Comparison of ENCODE assay signal across 1 cellular context in genomic region chr1:9908846-9909221, GRCh38.
TF ChIP-seq lines count a peak whose summit lies in the region.

No MANE protein-coding gene starts in this region.

TF ChIP-seq in GM12878, 131 proteins besides CTCF, POLR2A, EP300 and RAD21:
- no peak for TF ChIP-seq DPF2 (IDR thresholded peaks at IDR 0.05)
- no peak for TF ChIP-seq MXI1 (IDR thresholded peaks at IDR 0.05; ENCODE audit: low read depth, low read length)
- TF ChIP-seq SMAD5 (IDR thresholded peaks at IDR 0.05; ENCODE audit: low read depth): no peak
- no peak for TF ChIP-seq SMAD1 (IDR thresholded peaks at IDR 0.05; ENCODE audit: low read depth, partially characterized antibody)
- no peak for TF ChIP-seq CEBPB (IDR thresholded peaks at IDR 0.05; ENCODE audit: borderline replicate concordance in 1 of 2, low read depth in 2 of 2, low read length in 2 of 2)
- TF ChIP-seq ZNF274 (IDR thresholded peaks at IDR 0.05; ENCODE audit: insufficient read depth, insufficient read length): no peak
- no peak for TF ChIP-seq ZNF384 (IDR thresholded peaks at IDR 0.05; ENCODE audit: borderline replicate concordance, low read depth, low read length)
- TF ChIP-seq, protein P1, sequence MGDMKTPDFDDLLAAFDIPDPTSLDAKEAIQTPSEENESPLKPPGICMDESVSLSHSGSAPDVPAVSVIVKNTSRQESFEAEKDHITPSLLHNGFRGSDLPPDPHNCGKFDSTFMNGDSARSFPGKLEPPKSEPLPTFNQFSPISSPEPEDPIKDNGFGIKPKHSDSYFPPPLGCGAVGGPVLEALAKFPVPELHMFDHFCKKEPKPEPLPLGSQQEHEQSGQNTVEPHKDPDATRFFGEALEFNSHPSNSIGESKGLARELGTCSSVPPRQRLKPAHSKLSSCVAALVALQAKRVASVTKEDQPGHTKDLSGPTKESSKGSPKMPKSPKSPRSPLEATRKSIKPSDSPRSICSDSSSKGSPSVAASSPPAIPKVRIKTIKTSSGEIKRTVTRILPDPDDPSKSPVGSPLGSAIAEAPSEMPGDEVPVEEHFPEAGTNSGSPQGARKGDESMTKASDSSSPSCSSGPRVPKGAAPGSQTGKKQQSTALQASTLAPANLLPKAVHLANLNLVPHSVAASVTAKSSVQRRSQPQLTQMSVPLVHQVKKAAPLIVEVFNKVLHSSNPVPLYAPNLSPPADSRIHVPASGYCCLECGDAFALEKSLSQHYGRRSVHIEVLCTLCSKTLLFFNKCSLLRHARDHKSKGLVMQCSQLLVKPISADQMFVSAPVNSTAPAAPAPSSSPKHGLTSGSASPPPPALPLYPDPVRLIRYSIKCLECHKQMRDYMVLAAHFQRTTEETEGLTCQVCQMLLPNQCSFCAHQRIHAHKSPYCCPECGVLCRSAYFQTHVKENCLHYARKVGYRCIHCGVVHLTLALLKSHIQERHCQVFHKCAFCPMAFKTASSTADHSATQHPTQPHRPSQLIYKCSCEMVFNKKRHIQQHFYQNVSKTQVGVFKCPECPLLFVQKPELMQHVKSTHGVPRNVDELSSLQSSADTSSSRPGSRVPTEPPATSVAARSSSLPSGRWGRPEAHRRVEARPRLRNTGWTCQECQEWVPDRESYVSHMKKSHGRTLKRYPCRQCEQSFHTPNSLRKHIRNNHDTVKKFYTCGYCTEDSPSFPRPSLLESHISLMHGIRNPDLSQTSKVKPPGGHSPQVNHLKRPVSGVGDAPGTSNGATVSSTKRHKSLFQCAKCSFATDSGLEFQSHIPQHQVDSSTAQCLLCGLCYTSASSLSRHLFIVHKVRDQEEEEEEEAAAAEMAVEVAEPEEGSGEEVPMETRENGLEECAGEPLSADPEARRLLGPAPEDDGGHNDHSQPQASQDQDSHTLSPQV (IDR thresholded peaks at IDR 0.05): no peak
- TF ChIP-seq ZZZ3 (IDR thresholded peaks at IDR 0.05; ENCODE audit: control insufficient read depth, insufficient read length, low read depth): no peak
- TF ChIP-seq CHD1 (IDR thresholded peaks at IDR 0.05; ENCODE audit: low read depth, low read length): no peak
- TF ChIP-seq BCL11A (IDR thresholded peaks at IDR 0.05; ENCODE audit: low read depth, low read length): no peak
- TF ChIP-seq CBX5 (IDR thresholded peaks at IDR 0.05; ENCODE audit: low read depth): no peak
- TF ChIP-seq RUNX3 (IDR thresholded peaks at IDR 0.05; ENCODE audit: low read length): no peak
- TF ChIP-seq, protein P2, sequence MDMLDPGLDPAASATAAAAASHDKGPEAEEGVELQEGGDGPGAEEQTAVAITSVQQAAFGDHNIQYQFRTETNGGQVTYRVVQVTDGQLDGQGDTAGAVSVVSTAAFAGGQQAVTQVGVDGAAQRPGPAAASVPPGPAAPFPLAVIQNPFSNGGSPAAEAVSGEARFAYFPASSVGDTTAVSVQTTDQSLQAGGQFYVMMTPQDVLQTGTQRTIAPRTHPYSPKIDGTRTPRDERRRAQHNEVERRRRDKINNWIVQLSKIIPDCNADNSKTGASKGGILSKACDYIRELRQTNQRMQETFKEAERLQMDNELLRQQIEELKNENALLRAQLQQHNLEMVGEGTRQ (IDR thresholded peaks at IDR 0.05; ENCODE audit: borderline replicate concordance, low read depth, low read length): no peak
- TF ChIP-seq ASH2L (IDR thresholded peaks at IDR 0.05; ENCODE audit: borderline replicate concordance, low read depth): no peak
- no peak for TF ChIP-seq KDM1A (IDR thresholded peaks at IDR 0.05; ENCODE audit: borderline replicate concordance)
- TF ChIP-seq, protein P3, sequence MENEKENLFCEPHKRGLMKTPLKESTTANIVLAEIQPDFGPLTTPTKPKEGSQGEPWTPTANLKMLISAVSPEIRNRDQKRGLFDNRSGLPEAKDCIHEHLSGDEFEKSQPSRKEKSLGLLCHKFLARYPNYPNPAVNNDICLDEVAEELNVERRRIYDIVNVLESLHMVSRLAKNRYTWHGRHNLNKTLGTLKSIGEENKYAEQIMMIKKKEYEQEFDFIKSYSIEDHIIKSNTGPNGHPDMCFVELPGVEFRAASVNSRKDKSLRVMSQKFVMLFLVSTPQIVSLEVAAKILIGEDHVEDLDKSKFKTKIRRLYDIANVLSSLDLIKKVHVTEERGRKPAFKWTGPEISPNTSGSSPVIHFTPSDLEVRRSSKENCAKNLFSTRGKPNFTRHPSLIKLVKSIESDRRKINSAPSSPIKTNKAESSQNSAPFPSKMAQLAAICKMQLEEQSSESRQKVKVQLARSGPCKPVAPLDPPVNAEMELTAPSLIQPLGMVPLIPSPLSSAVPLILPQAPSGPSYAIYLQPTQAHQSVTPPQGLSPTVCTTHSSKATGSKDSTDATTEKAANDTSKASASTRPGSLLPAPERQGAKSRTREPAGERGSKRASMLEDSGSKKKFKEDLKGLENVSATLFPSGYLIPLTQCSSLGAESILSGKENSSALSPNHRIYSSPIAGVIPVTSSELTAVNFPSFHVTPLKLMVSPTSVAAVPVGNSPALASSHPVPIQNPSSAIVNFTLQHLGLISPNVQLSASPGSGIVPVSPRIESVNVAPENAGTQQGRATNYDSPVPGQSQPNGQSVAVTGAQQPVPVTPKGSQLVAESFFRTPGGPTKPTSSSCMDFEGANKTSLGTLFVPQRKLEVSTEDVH (IDR thresholded peaks at IDR 0.05; ENCODE audit: low read depth, partially characterized antibody): no peak
- no peak for TF ChIP-seq IKZF2 (IDR thresholded peaks at IDR 0.05)
- no peak for TF ChIP-seq ZSCAN29 (IDR thresholded peaks at IDR 0.05)
